Comparison of ENCODE assay signal across 13 cellular contexts in the genomic region with DNA sequence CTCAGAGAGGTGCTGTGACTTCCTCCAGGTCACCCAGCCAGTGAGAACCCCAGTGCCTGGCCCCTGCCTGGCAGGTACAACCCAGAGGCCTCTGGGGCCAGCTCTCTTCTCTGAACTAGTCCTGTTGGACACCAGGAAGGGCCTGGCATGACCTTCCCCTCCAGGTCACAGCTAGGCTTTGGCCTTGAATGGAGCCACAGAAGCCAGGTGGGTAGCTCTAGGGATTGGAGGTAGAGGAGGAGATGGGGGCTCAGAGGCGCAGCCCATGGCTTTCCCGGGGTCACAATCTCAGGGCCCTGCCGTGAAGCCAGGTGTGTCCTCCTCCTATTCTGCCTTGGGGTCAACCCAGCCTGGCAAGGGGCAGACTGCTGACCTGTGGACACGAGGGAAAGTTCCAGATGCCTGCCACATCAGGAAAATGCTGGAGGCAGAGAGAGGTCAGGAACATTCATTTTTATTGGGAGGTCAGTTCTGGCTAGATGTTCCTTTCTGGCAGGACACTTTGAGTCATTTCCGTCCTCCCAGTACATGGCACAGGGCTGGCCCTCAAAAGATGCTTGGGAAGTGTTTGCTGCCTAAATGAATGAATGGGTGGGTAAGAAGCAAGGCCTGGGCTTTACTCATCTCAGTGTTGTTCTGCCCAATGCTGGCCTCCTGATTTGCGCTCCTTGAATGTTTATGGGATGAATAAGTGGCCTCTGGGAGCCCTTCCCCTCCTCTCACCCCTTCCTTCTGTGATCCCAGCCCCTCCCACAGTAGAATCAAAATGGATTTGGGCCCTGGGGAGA. TPM values are rescaled to one million over a fixed set of nuclear protein-coding genes. Genes with fewer than 3 reads are reported as not detected.
DNase-seq lines count a peak whose midpoint lies in the region; TF ChIP-seq lines count a peak whose summit lies in the region.
"Had no signal": no experiment of that assay in that cellular context is flagged by ENCODE, and none has a peak within 500 bp of the region (broad histone marks: within the 10 kb centered on the region; RNA-seq: fewer than 3 reads in every experiment).

No MANE protein-coding gene starts in this region.

- peak overlapping the region in 1 of 7 donors; percentile 47 for H3K27ac Mint-ChIP-seq in CD14-positive monocyte
- H3K27ac Mint-ChIP-seq: activated naive CD8-positive, alpha-beta T cell treated with anti-CD3 and anti-CD28 coated beads for 36 hours had no signal

- no peaks in the 10 kb centered on the region for H3K4me1 ChIP-seq in osteoblast (ENCODE audit: insufficient read depth, low read length)

- no peak overlapping the region for H2AFZ ChIP-seq in osteoblast (ENCODE audit: low read length)

- DNase-seq in CD14-positive monocyte (ENCODE audit: low spot score) = peak; percentile 42
- DNase-seq in HS-27A (ENCODE audit: low read depth) = peak; percentile 71
- DNase-seq in fibroblast of peridontal ligament (ENCODE audit: extremely low read depth) = peak; percentile 16
- DNase-seq in osteoblast (ENCODE audit: insufficient read length, low spot score, missing footprints) = peak; percentile 94
- DNase-seq in NCI-H446 treated with DMSO at 0.1 percent for 48 hours (lab: John Stamatoyannopoulos, UW) = no peak
- no peak for DNase-seq in NCI-H146 treated with DMSO at 0.1 percent for 48 hours (lab: John Stamatoyannopoulos, UW; ENCODE audit: unreplicated experiment)
- no peak for DNase-seq in retina
- no peak for DNase-seq in NCI-H524 (lab: John Stamatoyannopoulos, UW)
- DNase-seq: activated CD4-positive, alpha-beta T cell treated with anti-CD3 and anti-CD28 coated beads, Interleukin-2, amount 50 U/mL, for 48 hours; activated naive CD8-positive, alpha-beta T cell treated with anti-CD3 and anti-CD28 coated beads for 36 hours; dermis blood vessel endothelial cell; NCI-H2029 treated with DMSO at 0.1 percent for 48 hours had no signal

- H3K36me3 Mint-ChIP-seq in CD14-positive monocyte = no peaks in the 10 kb centered on the region
- H3K36me3 Mint-ChIP-seq: activated naive CD8-positive, alpha-beta T cell treated with anti-CD3 and anti-CD28 coated beads for 36 hours had no signal

- intact Hi-C loops in CD14-positive monocyte (cut with micrococcal nuclease) = no loop called here

- TF ChIP-seq CTCF in CD14-positive monocyte (IDR thresholded peaks at IDR 0.05) (no peak), osteoblast (IDR thresholded peaks at IDR 0.05; ENCODE audit: extremely low read depth, low read depth, low read length) (no peak)

- H3K4me1 Mint-ChIP-seq in CD14-positive monocyte = no peaks in the 10 kb centered on the region
- H3K4me1 Mint-ChIP-seq: activated naive CD8-positive, alpha-beta T cell treated with anti-CD3 and anti-CD28 coated beads for 36 hours had no signal

- peaks cover 0 to 5% (median 0%) of the 10 kb centered on the region in 7 donors for H3K9me3 Mint-ChIP-seq in CD14-positive monocyte
- H3K9me3 Mint-ChIP-seq: activated naive CD8-positive, alpha-beta T cell treated with anti-CD3 and anti-CD28 coated beads for 36 hours had no signal

- H3K9me3 ChIP-seq in osteoblast (ENCODE audit: low read depth, low read length) = no peaks in the 10 kb centered on the region

- no peak overlapping the region for H3K4me2 ChIP-seq in osteoblast (ENCODE audit: insufficient read depth, low read length)

- no peaks in the 10 kb centered on the region for H3K36me3 ChIP-seq in osteoblast (ENCODE audit: insufficient read depth, low read length)

- peaks cover 18 to 25% (median 24%) of the 10 kb centered on the region in 3 donors for H3K27me3 Mint-ChIP-seq in CD14-positive monocyte (ENCODE audit: low read depth in 3 of 3)

- no peaks in the 10 kb centered on the region for H4K20me1 ChIP-seq in osteoblast (ENCODE audit: insufficient read depth, low read length)

- no peak overlapping the region for H3K27ac ChIP-seq in osteoblast (ENCODE audit: low read depth, low read length)

- no peak overlapping the region for H3K4me3 ChIP-seq in osteoblast (ENCODE audit: insufficient read depth, low read length)
- H3K4me3 ChIP-seq: K562 had no signal

- H3K79me2 ChIP-seq in osteoblast (ENCODE audit: insufficient read depth, low read length) = no peaks in the 10 kb centered on the region

- peaks cover 18% of the 10 kb centered on the region for H3K27me3 ChIP-seq in osteoblast (ENCODE audit: insufficient read depth, low read length)

- H3K4me3 Mint-ChIP-seq in CD14-positive monocyte = no peak overlapping the region
- H3K4me3 Mint-ChIP-seq: activated naive CD8-positive, alpha-beta T cell treated with anti-CD3 and anti-CD28 coated beads for 36 hours had no signal

RNA-seq across cellular contexts. Expression of a gene that starts 25.4 kb away (rescaled TPM):
- not detected for polyA plus RNA-seq in CD14-positive monocyte
- total RNA-seq in osteoblast = 0.29 and 0.36 TPM in 2 replicates

Comparison
In these comparisons a context has a peak if more than half of its experiments do, and no peak if none do; other contexts are left out.
1. DNase-seq: peak in CD14-positive monocyte (single experiment), HS-27A (single experiment), fibroblast of peridontal ligament (single experiment) and osteoblast (single experiment); none in NCI-H446 treated with DMSO at 0.1 percent for 48 hours (single experiment), NCI-H146 treated with DMSO at 0.1 percent for 48 hours (single experiment), retina (single experiment) and NCI-H524 (0 of 2).